13 cellular contexts compared by ENCODE assay signal in the genomic region with DNA sequence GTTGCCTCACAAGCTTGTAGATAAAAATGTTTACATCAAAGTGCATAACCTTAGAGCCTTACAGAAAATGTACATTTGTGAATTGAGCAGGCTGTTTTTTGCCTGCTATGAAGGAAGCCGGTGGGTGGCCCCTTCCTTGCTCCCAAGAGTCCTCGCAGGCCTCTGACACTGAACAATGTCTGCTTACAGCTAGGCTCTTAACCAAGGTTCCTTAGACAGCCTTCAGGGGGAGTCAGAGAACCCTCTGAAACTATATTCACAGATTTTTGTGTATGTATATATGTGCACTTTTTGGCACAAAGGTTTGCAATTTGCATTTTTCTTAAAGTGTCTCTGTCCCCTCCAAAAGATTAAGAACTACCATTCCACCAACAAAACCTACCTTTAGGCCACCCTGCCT.
A peak's percentile ranks its signal among the peaks of the same experiment; 100 is the strongest.
DNase-seq lines count a peak whose midpoint lies in the region; ATAC-seq and TF ChIP-seq lines count a peak whose summit lies in the region.
"Had no signal": no experiment of that assay in that cellular context is flagged by ENCODE, and none has a peak within 500 bp of the region (broad histone marks: within the 10 kb centered on the region; RNA-seq: fewer than 3 reads in every experiment).

No MANE protein-coding gene starts in this region.

- H3K36me3 Mint-ChIP-seq in chondrocyte (ENCODE audit: low read depth): no peaks in the 10 kb centered on the region
- H3K36me3 Mint-ChIP-seq in neural progenitor cell: no peaks in the 10 kb centered on the region
- H3K36me3 Mint-ChIP-seq: immature natural killer cell had no signal

- no peak overlapping the region for H3K27ac Mint-ChIP-seq in chondrocyte (ENCODE audit: unreplicated experiment)
- no peak overlapping the region for H3K27ac Mint-ChIP-seq in neural progenitor cell
- H3K27ac Mint-ChIP-seq: activated CD4-positive, alpha-beta T cell treated with anti-CD3 and anti-CD28 coated beads, Interleukin-2, amount 10 ng/mL, durations not matched to agents 24 days and 14 days; immature natural killer cell had no signal

- no peak overlapping the region for H3K4me3 ChIP-seq in NB4 (ENCODE audit: low read depth, low read length)
- H3K4me3 ChIP-seq in neural progenitor cell: no peak overlapping the region
- H3K4me3 ChIP-seq: body of pancreas, upper lobe of right lung had no signal

- H3K4me1 Mint-ChIP-seq in chondrocyte (ENCODE audit: low read depth) (no peaks in the 10 kb centered on the region), neural progenitor cell (peaks cover 15% of the 10 kb centered on the region)
- H3K4me1 Mint-ChIP-seq: activated CD4-positive, alpha-beta T cell treated with anti-CD3 and anti-CD28 coated beads, Interleukin-2, amount 10 ng/mL, durations not matched to agents 24 days and 14 days; immature natural killer cell had no signal

- no peak for TF ChIP-seq POLR2A in NB4 (IDR thresholded peaks at IDR 0.05; ENCODE audit: extremely low read depth, insufficient read length)

- no peaks in the 10 kb centered on the region for H3K4me1 ChIP-seq in neural progenitor cell
- H3K4me1 ChIP-seq: body of pancreas, upper lobe of right lung had no signal

- no peaks in the 10 kb centered on the region for H4K20me1 ChIP-seq in neural progenitor cell (ENCODE audit: low read depth)

- no peak overlapping the region for H3K27ac ChIP-seq in neural progenitor cell
- H3K27ac ChIP-seq: body of pancreas, upper lobe of right lung had no signal

- H3K27me3 ChIP-seq in neural progenitor cell: no peaks in the 10 kb centered on the region
- H3K27me3 ChIP-seq: body of pancreas, upper lobe of right lung had no signal

- no peak overlapping the region for H3K9ac ChIP-seq in neural progenitor cell

- H3K79me2 ChIP-seq in neural progenitor cell (ENCODE audit: low read depth): no peaks in the 10 kb centered on the region

- no peak overlapping the region for H3K4me2 ChIP-seq in neural progenitor cell

- H3K27me3 Mint-ChIP-seq in chondrocyte (ENCODE audit: low read depth) (peaks cover 5% of the 10 kb centered on the region), neural progenitor cell (ENCODE audit: insufficient read depth, low read depth) (peaks cover 2% of the 10 kb centered on the region)
- H3K27me3 Mint-ChIP-seq: activated CD4-positive, alpha-beta T cell treated with anti-CD3 and anti-CD28 coated beads, Interleukin-2, amount 10 ng/mL, durations not matched to agents 24 days and 14 days had no signal

- no peaks in the 10 kb centered on the region for H3K36me3 ChIP-seq in neural progenitor cell
- H3K36me3 ChIP-seq: upper lobe of right lung had no signal

- H3F3A ChIP-seq in neural progenitor cell (ENCODE audit: low read depth): no peaks in the 10 kb centered on the region

- no peak overlapping the region for H2AFZ ChIP-seq in neural progenitor cell (replicated peaks)

- ATAC-seq in GM21423 (IDR thresholded peaks at IDR 0.05; ENCODE audit: unreplicated experiment): no peak
- ATAC-seq: body of pancreas, upper lobe of right lung had no signal

- peak; percentile 19 for TF ChIP-seq CTCF in NB4 (IDR thresholded peaks at IDR 0.05; ENCODE audit: low read depth, low read length)
- peak; percentile 43 for TF ChIP-seq CTCF in chondrocyte (IDR thresholded peaks at IDR 0.05)
- peak; percentile 52 for TF ChIP-seq CTCF in neural progenitor cell (IDR thresholded peaks at IDR 0.05)

- H3K9me3 ChIP-seq in neural progenitor cell (ENCODE audit: low read depth): no peaks in the 10 kb centered on the region
- H3K9me3 ChIP-seq: body of pancreas, upper lobe of right lung had no signal

- H3K4me3 Mint-ChIP-seq in chondrocyte (ENCODE audit: unreplicated experiment): no peak overlapping the region
- H3K4me3 Mint-ChIP-seq in neural progenitor cell: no peak overlapping the region
- H3K4me3 Mint-ChIP-seq: activated CD4-positive, alpha-beta T cell treated with anti-CD3 and anti-CD28 coated beads, Interleukin-2, amount 10 ng/mL, durations not matched to agents 24 days and 14 days; immature natural killer cell had no signal

- H3K9me3 Mint-ChIP-seq in chondrocyte (ENCODE audit: low read depth) (no peaks in the 10 kb centered on the region), neural progenitor cell (peaks cover 2% of the 10 kb centered on the region)
- H3K9me3 Mint-ChIP-seq: activated CD4-positive, alpha-beta T cell treated with anti-CD3 and anti-CD28 coated beads, Interleukin-2, amount 10 ng/mL, durations not matched to agents 24 days and 14 days had no signal

- DNase-seq in NCI-H2227 (lab: John Stamatoyannopoulos, UW; ENCODE audit: unreplicated experiment) (peak; percentile 4), NCI-H2227 treated with DMSO at 0.1 percent for 48 hours (lab: John Stamatoyannopoulos, UW) (no peak), NB4 (ENCODE audit: low read depth) (peak; percentile 17), chondrocyte (ENCODE audit: low spot score) (no peak), neural progenitor cell (ENCODE audit: low spot score) (peak; percentile 51), pons (ENCODE audit: low spot score) (no peak), NCI-H2029 (lab: John Stamatoyannopoulos, UW) (no peak)
- DNase-seq: activated CD4-positive, alpha-beta T cell treated with anti-CD3 and anti-CD28 coated beads, Interleukin-2, amount 10 ng/mL, durations not matched to agents 24 days and 14 days; body of pancreas; immature natural killer cell; KG1; upper lobe of right lung had no signal

Comparison
In these comparisons a context has a peak if more than half of its experiments do, and no peak if none do; other contexts are left out.
1. DNase-seq: peak in NCI-H2227 (single experiment), NB4 (single experiment) and neural progenitor cell (single experiment); none in NCI-H2227 treated with DMSO at 0.1 percent for 48 hours (single experiment), chondrocyte (single experiment), pons (single experiment) and NCI-H2029 (single experiment).
2. Peak in every context shown above with its lines, with median percentiles within 50 percentile points of each other: CTCF ChIP-seq.